ENCODE assay signal across 8 cellular contexts in the genomic region with DNA sequence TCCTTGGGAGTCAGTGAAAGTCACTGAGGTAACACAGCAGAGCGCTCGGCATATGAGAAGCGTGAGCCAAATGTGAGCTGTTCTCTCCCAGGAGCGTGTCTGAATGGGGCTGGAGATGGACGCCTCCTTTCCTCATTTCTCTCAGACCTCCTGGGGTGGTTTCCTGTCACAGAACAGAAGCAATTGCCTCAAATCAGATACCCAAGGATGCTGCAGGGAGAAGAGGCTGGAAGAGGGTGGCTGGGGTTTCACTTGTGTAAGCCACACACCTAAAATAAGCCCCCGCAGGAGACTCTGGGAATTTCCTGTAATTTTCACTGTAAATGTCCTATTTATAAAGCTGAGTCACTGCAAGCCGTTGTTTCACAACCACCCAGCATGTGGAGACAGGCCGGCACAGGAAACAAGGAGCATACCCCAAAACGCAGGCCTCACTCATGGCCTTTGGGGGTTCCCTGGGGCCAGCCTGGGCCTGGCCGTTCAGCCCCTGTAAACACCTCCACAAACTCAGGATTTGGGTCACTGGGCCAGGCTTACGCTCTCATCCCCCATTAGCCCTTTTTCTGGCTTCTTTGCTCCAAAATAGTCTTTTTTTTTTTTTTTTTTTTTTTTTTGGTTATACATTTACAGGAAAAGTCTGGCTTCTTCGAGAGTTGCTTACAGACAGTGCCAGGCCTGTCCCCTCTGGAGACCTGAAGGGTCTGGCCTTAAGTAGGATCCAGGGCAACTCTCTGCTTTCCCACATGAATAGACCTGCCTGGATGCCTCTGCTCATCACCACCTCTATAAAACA. TPM values are rescaled to one million over a fixed set of nuclear protein-coding genes. Genes with fewer than 3 reads are reported as not detected.
A peak's percentile ranks its signal among the peaks of the same experiment; 100 is the strongest.
DNase-seq lines count a peak whose midpoint lies in the region; ATAC-seq and TF ChIP-seq lines count a peak whose summit lies in the region.

No MANE protein-coding gene starts in this region.

- no peaks in the 10 kb centered on the region for H3K36me3 ChIP-seq in BLaER1 treated with 17β-estradiol and CSF1 and Interleukin-3, amounts not matched to agents 10 nM and 100 nM

- peak overlapping the region in 8 of 10 experiments; percentile 12 to 68 (median 55); a peak in 15 of 20 replicates for H3K4me3 ChIP-seq in BLaER1 treated with 17β-estradiol and CSF1 and Interleukin-3, amounts not matched to agents 10 nM and 100 nM
- peak overlapping the region; percentile 34 for H3K4me3 ChIP-seq in fibroblast of pulmonary artery (replicated peaks; ENCODE audit: low read depth, low read length)

- no peaks in the 10 kb centered on the region for H4K20me1 ChIP-seq in BLaER1 treated with 17β-estradiol and CSF1 and Interleukin-3, amounts not matched to agents 10 nM and 100 nM

- H3K4me3 Mint-ChIP-seq in activated T-helper 1 cell treated with anti-CD3 and anti-CD28 coated beads, Interleukin-12 subunit alpha, Interleukin-12 subunit beta, Interleukin-2, Interleukin-4 antibody, amounts not matched to agents 30 ng/mL and 10 ng/mL and 1 ng/mL, durations not matched to agents 14 hours and 24 hours and 36 hours = peak overlapping the region; percentile 99
- H3K4me3 Mint-ChIP-seq in neural crest cell = no peak overlapping the region

- peak overlapping the region; percentile 100 for H3K27ac Mint-ChIP-seq in activated T-helper 1 cell treated with anti-CD3 and anti-CD28 coated beads, Interleukin-12 subunit alpha, Interleukin-12 subunit beta, Interleukin-2, Interleukin-4 antibody, amounts not matched to agents 30 ng/mL and 10 ng/mL and 1 ng/mL, durations not matched to agents 14 hours and 24 hours and 36 hours
- H3K27ac Mint-ChIP-seq in neural crest cell (ENCODE audit: unreplicated experiment) = peak overlapping the region; percentile 59

- no peaks in the 10 kb centered on the region for H3K9me3 ChIP-seq in BLaER1 treated with 17β-estradiol and CSF1 and Interleukin-3, amounts not matched to agents 10 nM and 100 nM (replicated peaks in 1 of 11)

- peaks cover 94% of the 10 kb centered on the region for H3K4me1 Mint-ChIP-seq in activated T-helper 1 cell treated with anti-CD3 and anti-CD28 coated beads, Interleukin-12 subunit alpha, Interleukin-12 subunit beta, Interleukin-2, Interleukin-4 antibody, amounts not matched to agents 30 ng/mL and 10 ng/mL and 1 ng/mL, durations not matched to agents 14 hours and 24 hours and 36 hours (ENCODE audit: low read depth)
- H3K4me1 Mint-ChIP-seq in neural crest cell = peaks cover 10% of the 10 kb centered on the region

- no peaks in the 10 kb centered on the region for H3K27me3 ChIP-seq in BLaER1 treated with 17β-estradiol and CSF1 and Interleukin-3, amounts not matched to agents 10 nM and 100 nM

- peak overlapping the region; percentile 79 to 94 (median 90) for H3K9ac ChIP-seq in BLaER1 treated with 17β-estradiol and CSF1 and Interleukin-3, amounts not matched to agents 10 nM and 100 nM

- H3K9me3 Mint-ChIP-seq in activated T-helper 1 cell treated with anti-CD3 and anti-CD28 coated beads, Interleukin-12 subunit alpha, Interleukin-12 subunit beta, Interleukin-2, Interleukin-4 antibody, amounts not matched to agents 30 ng/mL and 10 ng/mL and 1 ng/mL, durations not matched to agents 14 hours and 24 hours and 36 hours = no peaks in the 10 kb centered on the region
- H3K9me3 Mint-ChIP-seq in neural crest cell = no peaks in the 10 kb centered on the region

- TF ChIP-seq CTCF in fibroblast of pulmonary artery (IDR thresholded peaks at IDR 0.05; ENCODE audit: low read length, missing control alignments) (peak; percentile 28), neural crest cell (conservative IDR thresholded peaks at IDR 0.05) (peak; percentile 32)

- peak; percentile 25 for ATAC-seq in GM21447 (IDR thresholded peaks at IDR 0.05; ENCODE audit: unreplicated experiment)

- H3K27ac ChIP-seq in BLaER1 treated with 17β-estradiol and CSF1 and Interleukin-3, amounts not matched to agents 10 nM and 100 nM = peak overlapping the region; percentile 88 to 99 (median 99)

- H3K4me1 ChIP-seq in BLaER1 treated with 17β-estradiol and CSF1 and Interleukin-3, amounts not matched to agents 10 nM and 100 nM = peaks cover 53 to 98% (median 96%) of the 10 kb centered on the region in 10 experiments

- H3K36me3 Mint-ChIP-seq in activated T-helper 1 cell treated with anti-CD3 and anti-CD28 coated beads, Interleukin-12 subunit alpha, Interleukin-12 subunit beta, Interleukin-2, Interleukin-4 antibody, amounts not matched to agents 30 ng/mL and 10 ng/mL and 1 ng/mL, durations not matched to agents 14 hours and 24 hours and 36 hours (ENCODE audit: low read depth) = peaks cover 15% of the 10 kb centered on the region
- H3K36me3 Mint-ChIP-seq in neural crest cell (ENCODE audit: low read depth) = no peaks in the 10 kb centered on the region

- no peaks in the 10 kb centered on the region for H3K27me3 Mint-ChIP-seq in activated T-helper 1 cell treated with anti-CD3 and anti-CD28 coated beads, Interleukin-12 subunit alpha, Interleukin-12 subunit beta, Interleukin-2, Interleukin-4 antibody, amounts not matched to agents 30 ng/mL and 10 ng/mL and 1 ng/mL, durations not matched to agents 14 hours and 24 hours and 36 hours (ENCODE audit: insufficient read depth)
- no peaks in the 10 kb centered on the region for H3K27me3 Mint-ChIP-seq in neural crest cell (ENCODE audit: low read depth)

- peak overlapping the region; percentile 80 to 97 (median 90) for H3K4me2 ChIP-seq in BLaER1 treated with 17β-estradiol and CSF1 and Interleukin-3, amounts not matched to agents 10 nM and 100 nM

- intact Hi-C loops in activated T-helper 1 cell treated with anti-CD3 and anti-CD28 coated beads, Interleukin-12 subunit alpha, Interleukin-12 subunit beta, Interleukin-2, Interleukin-4 antibody, amounts not matched to agents 30 ng/mL and 10 ng/mL and 1 ng/mL, durations not matched to agents 14 hours and 24 hours and 36 hours (cut with micrococcal nuclease) = no loop called here

- DNase-seq in NCI-H460 (ENCODE audit: extremely low read depth, low read depth) (peak; percentile 61), fibroblast of pulmonary artery (ENCODE audit: low read depth) (peak; percentile 95), neural crest cell (ENCODE audit: low read depth, low spot score) (no peak), NCI-H774 (lab: John Stamatoyannopoulos, UW) (no peak), NCI-H1436 (lab: John Stamatoyannopoulos, UW) (no peak)
- DNase-seq in activated T-helper 1 cell treated with anti-CD3 and anti-CD28 coated beads, Interleukin-12 subunit alpha, Interleukin-12 subunit beta, Interleukin-2, Interleukin-4 antibody, amounts not matched to agents 30 ng/mL and 10 ng/mL and 1 ng/mL, durations not matched to agents 14 hours and 24 hours and 36 hours (ENCODE audit: low spot score) = peak; percentile 49

RNA-seq across cellular contexts. Expression of gene VCPKMT, which starts 55.3 kb away (rescaled TPM):
- 11.7 and 11.9 TPM in 2 replicates for total RNA-seq in NCI-H460 (2014; rRNA removed; shearing (Covaris generic))
- polyA plus RNA-seq in NCI-H460 (2014; cell fraction: nucleus; rRNA removed) = 12.7 and 24.0 TPM in 2 replicates
- 12.3 and 15.2 TPM in 2 replicates for total RNA-seq in activated T-helper 1 cell treated with anti-CD3 and anti-CD28 coated beads, Interleukin-12 subunit alpha, Interleukin-12 subunit beta, Interleukin-2, Interleukin-4 antibody, amounts not matched to agents 30 ng/mL and 10 ng/mL and 1 ng/mL, durations not matched to agents 14 hours and 24 hours and 36 hours
- total RNA-seq in neural crest cell = 13.0 and 13.1 TPM in 2 replicates

Comparison
In these comparisons a context has a peak if more than half of its experiments do, and no peak if none do; other contexts are left out.
1. DNase-seq: peak in NCI-H460 (single experiment), activated T-helper 1 cell treated with anti-CD3 and anti-CD28 coated beads, Interleukin-12 subunit alpha, Interleukin-12 subunit beta, Interleukin-2, Interleukin-4 antibody, amounts not matched to agents 30 ng/mL and 10 ng/mL and 1 ng/mL, durations not matched to agents 14 hours and 24 hours and 36 hours (single experiment) and fibroblast of pulmonary artery (single experiment); none in neural crest cell (single experiment), NCI-H774 (single experiment) and NCI-H1436 (single experiment).